ENCODE assay signal across 12 cellular contexts in the genomic region with DNA sequence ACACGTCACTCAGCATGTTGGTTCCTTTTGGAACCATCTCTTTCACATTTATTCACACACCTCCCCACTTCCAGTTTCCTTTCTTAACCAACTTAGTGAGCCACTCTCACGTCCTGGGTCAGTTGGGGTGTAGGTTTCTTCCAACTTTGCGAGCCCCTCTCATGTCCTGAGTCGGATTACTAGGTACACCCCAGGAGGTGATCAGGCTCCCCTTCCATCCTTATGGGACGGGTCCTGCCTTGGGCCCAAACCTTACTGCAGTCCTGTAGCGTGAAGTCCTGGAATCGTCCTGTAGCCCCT. TPM values are rescaled to one million over a fixed set of nuclear protein-coding genes. Genes with fewer than 3 reads are reported as not detected.
A peak's percentile ranks its signal among the peaks of the same experiment; 100 is the strongest.
DNase-seq lines count a peak whose midpoint lies in the region; ATAC-seq and TF ChIP-seq lines count a peak whose summit lies in the region.
"Had no signal": no experiment of that assay in that cellular context is flagged by ENCODE, and none has a peak within 500 bp of the region (broad histone marks: within the 10 kb centered on the region; RNA-seq: fewer than 3 reads in every experiment).

No MANE protein-coding gene starts in this region.

- peaks cover 32% of the 10 kb centered on the region for H3K79me2 ChIP-seq in smooth muscle cell (ENCODE audit: low read depth)

- H3K4me3 Mint-ChIP-seq in CD8-positive, alpha-beta memory T cell: no peak overlapping the region
- H3K4me3 Mint-ChIP-seq: activated CD4-positive, alpha-beta memory T cell treated with anti-CD3 and anti-CD28 coated beads for 36 hours had no signal

- peak overlapping the region; percentile 75 for H3K27ac ChIP-seq in CD8-positive, alpha-beta memory T cell (ENCODE audit: low read depth, low read length)
- H3K27ac ChIP-seq in RWPE2 (ENCODE audit: poor library complexity, severe bottlenecking): peak overlapping the region; percentile 48
- peak overlapping the region; percentile 78 to 88 (median 79) for H3K27ac ChIP-seq in esophagus squamous epithelium
- peak overlapping the region; percentile 73 for H3K27ac ChIP-seq in smooth muscle cell (ENCODE audit: low read depth)
- no peak overlapping the region for H3K27ac ChIP-seq in effector memory CD4-positive, alpha-beta T cell (ENCODE audit: insufficient read depth, low read length, poor library complexity, severe bottlenecking)
- H3K27ac ChIP-seq: uterus had no signal

- no peak overlapping the region for H3K27ac Mint-ChIP-seq in CD8-positive, alpha-beta memory T cell
- H3K27ac Mint-ChIP-seq: activated CD4-positive, alpha-beta memory T cell treated with anti-CD3 and anti-CD28 coated beads for 36 hours had no signal

- WGBS in esophagus squamous epithelium, 2 donors: 88 to 90% methylated on average over 4 to 6 of the region's 7 CpGs
- 99% methylated on average over 7 of the region's 7 CpGs for WGBS in smooth muscle cell (ENCODE audit: low lambda C conversion rate)

- peaks cover 0 to 1% of the 10 kb centered on the region in 2 donors for H3K27me3 Mint-ChIP-seq in CD8-positive, alpha-beta memory T cell
- H3K27me3 Mint-ChIP-seq: activated CD4-positive, alpha-beta memory T cell treated with anti-CD3 and anti-CD28 coated beads for 36 hours had no signal

- H4K20me1 ChIP-seq in smooth muscle cell (ENCODE audit: low read depth): peaks cover 6% of the 10 kb centered on the region

- TF ChIP-seq CTCF in RWPE2 (IDR thresholded peaks at IDR 0.05; ENCODE audit: poor library complexity, severe bottlenecking): no peak
- no peak for TF ChIP-seq CTCF in esophagus squamous epithelium (IDR thresholded peaks at IDR 0.05)
- TF ChIP-seq CTCF in smooth muscle cell (IDR thresholded peaks at IDR 0.05; ENCODE audit: borderline replicate concordance, insufficient read depth, poor library complexity, severe bottlenecking): no peak

- H3F3A ChIP-seq in smooth muscle cell (ENCODE audit: low read depth): no peaks in the 10 kb centered on the region

- H3K4me1 Mint-ChIP-seq in CD8-positive, alpha-beta memory T cell: peaks cover 22 to 37% (median 34%) of the 10 kb centered on the region in 3 donors

- H3K4me1 ChIP-seq in CD8-positive, alpha-beta memory T cell (ENCODE audit: insufficient read depth, low read length): no peaks in the 10 kb centered on the region
- H3K4me1 ChIP-seq in RWPE2 (ENCODE audit: insufficient read depth, poor library complexity, severe bottlenecking) (peaks cover 18% of the 10 kb centered on the region), esophagus squamous epithelium (peaks cover 8 to 64% (median 16%) of the 10 kb centered on the region in 3 donors), smooth muscle cell (ENCODE audit: low read depth) (no peaks in the 10 kb centered on the region)
- H3K4me1 ChIP-seq in effector memory CD4-positive, alpha-beta T cell (ENCODE audit: control insufficient read depth, insufficient read depth, low read length, poor library complexity, severe bottlenecking): no peaks in the 10 kb centered on the region
- H3K4me1 ChIP-seq: uterus had no signal

- H3K9me3 ChIP-seq in CD8-positive, alpha-beta memory T cell (ENCODE audit: low read length): peaks cover 42% of the 10 kb centered on the region
- H3K9me3 ChIP-seq in RWPE2 (ENCODE audit: severe bottlenecking): peaks cover 14% of the 10 kb centered on the region
- H3K9me3 ChIP-seq in esophagus squamous epithelium: peaks cover 0 to 77% (median 33%) of the 10 kb centered on the region in 3 donors
- no peaks in the 10 kb centered on the region for H3K9me3 ChIP-seq in smooth muscle cell (replicated peaks; ENCODE audit: low read depth)
- H3K9me3 ChIP-seq in effector memory CD4-positive, alpha-beta T cell (ENCODE audit: control insufficient read depth, low read length): peaks cover 14% of the 10 kb centered on the region
- H3K9me3 ChIP-seq: uterus had no signal

- no peak for TF ChIP-seq POLR2A in esophagus squamous epithelium (IDR thresholded peaks at IDR 0.05)

- no peak overlapping the region for H3K9ac ChIP-seq in smooth muscle cell (ENCODE audit: low read depth)

- H3K36me3 Mint-ChIP-seq in CD8-positive, alpha-beta memory T cell: peaks cover 42 to 75% (median 57%) of the 10 kb centered on the region in 3 donors

- H3K36me3 ChIP-seq in CD8-positive, alpha-beta memory T cell (ENCODE audit: insufficient read depth, low read length): peaks cover 13% of the 10 kb centered on the region
- H3K36me3 ChIP-seq in RWPE2 (ENCODE audit: low read depth) (peaks cover 16% of the 10 kb centered on the region), esophagus squamous epithelium (peaks cover 0 to 30% (median 0%) of the 10 kb centered on the region in 3 donors), smooth muscle cell (ENCODE audit: low read depth) (peaks cover 4% of the 10 kb centered on the region)
- peaks cover 19% of the 10 kb centered on the region for H3K36me3 ChIP-seq in effector memory CD4-positive, alpha-beta T cell (ENCODE audit: control insufficient read depth, insufficient read depth, low read length)
- H3K36me3 ChIP-seq: uterus had no signal

- no peaks in the 10 kb centered on the region for H3K27me3 ChIP-seq in CD8-positive, alpha-beta memory T cell (ENCODE audit: insufficient read depth, low read length, poor library complexity, severe bottlenecking)
- no peaks in the 10 kb centered on the region for H3K27me3 ChIP-seq in RWPE2 (ENCODE audit: insufficient read depth, poor library complexity, severe bottlenecking)
- no peaks in the 10 kb centered on the region for H3K27me3 ChIP-seq in esophagus squamous epithelium
- H3K27me3 ChIP-seq in smooth muscle cell (ENCODE audit: low read depth): no peaks in the 10 kb centered on the region
- no peaks in the 10 kb centered on the region for H3K27me3 ChIP-seq in effector memory CD4-positive, alpha-beta T cell (replicated peaks; ENCODE audit: control insufficient read depth, insufficient read depth, low read length, poor library complexity, severe bottlenecking)
- H3K27me3 ChIP-seq: uterus had no signal

- DNase-seq in CD8-positive, alpha-beta memory T cell: no peak
- DNase-seq in RWPE2 (ENCODE audit: low spot score) (no peak), esophagus squamous epithelium (lab: John Stamatoyannopoulos, UW) (no peak), smooth muscle cell (lab: John Stamatoyannopoulos, UW; ENCODE audit: unreplicated experiment) (no peak), OCI-M2 (lab: John Stamatoyannopoulos, UW; ENCODE audit: unreplicated experiment) (no peak), DMS53 treated with DMSO at 0.1 percent for 48 hours (lab: John Stamatoyannopoulos, UW; ENCODE audit: unreplicated experiment) (no peak)
- DNase-seq in effector memory CD4-positive, alpha-beta T cell: no peak
- DNase-seq: activated CD4-positive, alpha-beta memory T cell treated with anti-CD3 and anti-CD28 coated beads for 36 hours; head of caudate nucleus; stimulated activated CD4-positive, alpha-beta T cell treated with anti-CD3 and anti-CD28 coated beads, Interleukin-1b, Interleukin-23, amount 100 ng/mL, for 48 hours; uterus had no signal

- no peak overlapping the region for H2AFZ ChIP-seq in smooth muscle cell (ENCODE audit: low read depth)

- no peak overlapping the region for H3K4me3 ChIP-seq in CD8-positive, alpha-beta memory T cell (ENCODE audit: low read length)
- no peak overlapping the region for H3K4me3 ChIP-seq in RWPE2 (ENCODE audit: severe bottlenecking)
- H3K4me3 ChIP-seq in esophagus squamous epithelium: peak overlapping the region; percentile 5 to 41 (median 18)
- no peak overlapping the region for H3K4me3 ChIP-seq in smooth muscle cell
- H3K4me3 ChIP-seq in effector memory CD4-positive, alpha-beta T cell (ENCODE audit: insufficient read depth, low read depth, low read length, poor library complexity, severe bottlenecking): no peak overlapping the region
- H3K4me3 ChIP-seq: uterus had no signal

- H3K9me3 Mint-ChIP-seq in CD8-positive, alpha-beta memory T cell: peaks cover 11 to 59% (median 47%) of the 10 kb centered on the region in 5 donors

- intact Hi-C loops in esophagus squamous epithelium (cut with DNase I): no loop called here

- CTCF ChIA-PET in CD8-positive, alpha-beta memory T cell (lab: Charles Lee): no interaction called here

- ATAC-seq in RWPE2 (ENCODE audit: low read depth): no peak
- ATAC-seq in GM21367 (IDR thresholded peaks at IDR 0.05; ENCODE audit: unreplicated experiment): no peak

- no peak overlapping the region for H3K4me2 ChIP-seq in smooth muscle cell

- POLR2A ChIA-PET in CD8-positive, alpha-beta memory T cell (lab: Charles Lee): no interaction called here

RNA-seq across cellular contexts. Expression of gene ERV3-1, which starts 7.7 kb away (rescaled TPM):
- total RNA-seq in CD8-positive, alpha-beta memory T cell: 1 to 10 TPM; 6.0 to 7.1 TPM
- 7.2 TPM for polyA plus RNA-seq in CD8-positive, alpha-beta memory T cell
- total RNA-seq in esophagus squamous epithelium (10 to 100 TPM; 15.4 to 30.9 (median 18.6) TPM), smooth muscle cell (16.8 and 19.4 TPM in 2 replicates)
- 6.7 and 9.6 TPM in 2 replicates for polyA plus RNA-seq in smooth muscle cell

RNA-seq across cellular contexts. Expression of gene ZNF117, which starts 8.0 kb away (rescaled TPM):
- total RNA-seq in CD8-positive, alpha-beta memory T cell: 1 to 10 TPM; 3.5 to 3.8 TPM
- polyA plus RNA-seq in CD8-positive, alpha-beta memory T cell: 0.89 TPM
- total RNA-seq in esophagus squamous epithelium: 10 to 100 TPM in 2 of 4 donors, 1 to 10 TPM in 2; 3.7 to 17.3 (median 10.9) TPM
- 11.5 and 16.5 TPM in 2 replicates for total RNA-seq in smooth muscle cell
- polyA plus RNA-seq in smooth muscle cell: 1.4 and 1.8 TPM in 2 replicates

Comparison
In these comparisons a context has a peak if more than half of its experiments do, and no peak if none do; other contexts are left out.
1. H3K4me3 ChIP-seq: peak in esophagus squamous epithelium (4 of 4); none in CD8-positive, alpha-beta memory T cell (single experiment), RWPE2 (single experiment), smooth muscle cell (single experiment) and effector memory CD4-positive, alpha-beta T cell (single experiment).